1 cellular context compared by ENCODE assay signal in the genomic region with DNA sequence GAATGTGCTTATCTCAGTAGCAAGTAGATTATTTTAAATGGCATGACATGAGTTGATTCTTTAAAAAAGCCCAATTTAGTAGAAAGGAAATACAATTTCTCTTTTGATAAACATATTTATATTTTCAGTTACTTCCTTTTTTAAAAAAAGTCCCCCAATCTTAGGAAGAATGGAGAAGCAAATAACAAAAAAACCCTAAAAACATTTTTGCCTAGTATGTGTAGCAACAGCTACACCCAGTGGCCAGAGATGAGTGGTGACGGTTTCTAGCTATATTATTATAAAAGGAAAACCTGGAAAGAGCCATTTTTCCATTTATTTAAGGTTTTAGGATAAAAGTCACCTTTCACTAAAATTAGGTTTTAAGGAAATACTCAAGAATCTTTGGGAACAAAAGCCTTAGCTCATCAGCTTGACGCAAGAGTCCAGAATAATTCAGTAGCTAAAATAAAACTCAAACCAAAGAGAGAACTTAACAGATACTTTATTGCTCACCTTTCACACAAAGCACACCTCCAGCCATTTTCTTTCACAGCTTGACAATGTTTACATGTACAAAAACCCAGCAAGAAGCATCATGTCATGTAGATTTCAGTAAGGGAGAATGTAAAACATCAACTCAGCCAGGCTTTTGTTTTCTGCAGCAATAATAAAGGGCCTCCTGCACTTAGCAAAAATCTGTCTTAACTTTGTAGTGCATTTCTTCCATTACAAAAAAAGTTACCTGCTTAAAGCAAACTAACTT.
A peak's percentile ranks its signal among the peaks of the same experiment; 100 is the strongest.
TF ChIP-seq lines count a peak whose summit lies in the region.

No MANE protein-coding gene starts in this region.

TF ChIP-seq in HepG2, 621 proteins besides CTCF, POLR2A, EP300 and RAD21 (continued from another document):
- TF ChIP-seq, protein P1, sequence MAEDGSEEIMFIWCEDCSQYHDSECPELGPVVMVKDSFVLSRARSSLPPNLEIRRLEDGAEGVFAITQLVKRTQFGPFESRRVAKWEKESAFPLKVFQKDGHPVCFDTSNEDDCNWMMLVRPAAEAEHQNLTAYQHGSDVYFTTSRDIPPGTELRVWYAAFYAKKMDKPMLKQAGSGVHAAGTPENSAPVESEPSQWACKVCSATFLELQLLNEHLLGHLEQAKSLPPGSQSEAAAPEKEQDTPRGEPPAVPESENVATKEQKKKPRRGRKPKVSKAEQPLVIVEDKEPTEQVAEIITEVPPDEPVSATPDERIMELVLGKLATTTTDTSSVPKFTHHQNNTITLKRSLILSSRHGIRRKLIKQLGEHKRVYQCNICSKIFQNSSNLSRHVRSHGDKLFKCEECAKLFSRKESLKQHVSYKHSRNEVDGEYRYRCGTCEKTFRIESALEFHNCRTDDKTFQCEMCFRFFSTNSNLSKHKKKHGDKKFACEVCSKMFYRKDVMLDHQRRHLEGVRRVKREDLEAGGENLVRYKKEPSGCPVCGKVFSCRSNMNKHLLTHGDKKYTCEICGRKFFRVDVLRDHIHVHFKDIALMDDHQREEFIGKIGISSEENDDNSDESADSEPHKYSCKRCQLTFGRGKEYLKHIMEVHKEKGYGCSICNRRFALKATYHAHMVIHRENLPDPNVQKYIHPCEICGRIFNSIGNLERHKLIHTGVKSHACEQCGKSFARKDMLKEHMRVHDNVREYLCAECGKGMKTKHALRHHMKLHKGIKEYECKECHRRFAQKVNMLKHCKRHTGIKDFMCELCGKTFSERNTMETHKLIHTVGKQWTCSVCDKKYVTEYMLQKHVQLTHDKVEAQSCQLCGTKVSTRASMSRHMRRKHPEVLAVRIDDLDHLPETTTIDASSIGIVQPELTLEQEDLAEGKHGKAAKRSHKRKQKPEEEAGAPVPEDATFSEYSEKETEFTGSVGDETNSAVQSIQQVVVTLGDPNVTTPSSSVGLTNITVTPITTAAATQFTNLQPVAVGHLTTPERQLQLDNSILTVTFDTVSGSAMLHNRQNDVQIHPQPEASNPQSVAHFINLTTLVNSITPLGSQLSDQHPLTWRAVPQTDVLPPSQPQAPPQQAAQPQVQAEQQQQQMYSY (CRISPR knock-in tag; IDR thresholded peaks at IDR 0.05), result 0 out of 2 replicates have a peak, but pooled peaks have one; percentile 16
- TF ChIP-seq ADNP (CRISPR knock-in tag; IDR thresholded peaks at IDR 0.05) (no peak), ZNF589 (CRISPR knock-in tag; conservative IDR thresholded peaks at IDR 0.05) (no peak), SMC3 (IDR thresholded peaks at IDR 0.05; ENCODE audit: low read length) (peak; percentile 78), PRMT3 (CRISPR knock-in tag; IDR thresholded peaks at IDR 0.05; ENCODE audit: borderline replicate concordance, low read depth) (no peak), ZNF20 (CRISPR knock-in tag; IDR thresholded peaks at IDR 0.05) (no peak), STAG1 (CRISPR knock-in tag; IDR thresholded peaks at IDR 0.05) (peak; percentile 79), ZNF101 (CRISPR knock-in tag; IDR thresholded peaks at IDR 0.05; ENCODE audit: borderline replicate concordance, low read depth) (no peak)
- TF ChIP-seq, protein P2, sequence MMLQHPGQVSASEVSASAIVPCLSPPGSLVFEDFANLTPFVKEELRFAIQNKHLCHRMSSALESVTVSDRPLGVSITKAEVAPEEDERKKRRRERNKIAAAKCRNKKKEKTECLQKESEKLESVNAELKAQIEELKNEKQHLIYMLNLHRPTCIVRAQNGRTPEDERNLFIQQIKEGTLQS (CRISPR knock-in tag; IDR thresholded peaks at IDR 0.05), result no peak
